ENCODE assay signal across 15 cellular contexts in genomic region chr3:184773341-184774186, GRCh38. TPM values are rescaled to one million over a fixed set of nuclear protein-coding genes. Genes with fewer than 3 reads are reported as not detected.
DNase-seq lines count a peak whose midpoint lies in the region; ATAC-seq and TF ChIP-seq lines count a peak whose summit lies in the region.
"Had no signal": no experiment of that assay in that cellular context is flagged by ENCODE, and none has a peak within 500 bp of the region (broad histone marks: within the 10 kb centered on the region; RNA-seq: fewer than 3 reads in every experiment).

No MANE protein-coding gene starts in this region.

- CTCF ChIA-PET in SK-N-SH (lab: Yijun Ruan, JAX), result interaction anchor here (0.7 to 2.4 kb wide), 13 partner anchors 13 to 419 kb away, joined by 3 to 7 read pairs (median 3); no protein-coding TSS in a partner anchor

- no peaks in the 10 kb centered on the region for H3K9me3 ChIP-seq in SK-N-SH
- H3K9me3 ChIP-seq in heart left ventricle, result no peaks in the 10 kb centered on the region
- no peaks in the 10 kb centered on the region for H3K9me3 ChIP-seq in osteoblast (ENCODE audit: low read depth, low read length)
- H3K9me3 ChIP-seq in aorta (ENCODE audit: control insufficient read depth, low read length), result no peaks in the 10 kb centered on the region
- H3K9me3 ChIP-seq in WERI-Rb-1 (ENCODE audit: severe bottlenecking), result no peaks in the 10 kb centered on the region
- H3K9me3 ChIP-seq: MG63, tibial nerve had no signal

- H2AFZ ChIP-seq in SK-N-SH (ENCODE audit: low read depth) (no peak overlapping the region), osteoblast (ENCODE audit: low read length) (peak overlapping the region; percentile 41)

- peaks cover 0 to 15% of the 10 kb centered on the region in 2 experiments; a peak in 1 of 4 replicates for H3K4me1 ChIP-seq in SK-N-SH (ENCODE audit: control insufficient read depth in 1 of 2, insufficient read depth in 2 of 2, low read depth in 1 of 2, low read length in 1 of 2)
- H3K4me1 ChIP-seq in heart left ventricle, result peaks cover 0 to 29% (median 8%) of the 10 kb centered on the region in 12 donors
- peaks cover 8% of the 10 kb centered on the region for H3K4me1 ChIP-seq in osteoblast (ENCODE audit: insufficient read depth, low read length)
- no peaks in the 10 kb centered on the region for H3K4me1 ChIP-seq in aorta (ENCODE audit: control insufficient read depth in 1 of 2, insufficient read depth in 2 of 2, low read length in 2 of 2)

- TF ChIP-seq RAD21 in SK-N-SH (IDR thresholded peaks at IDR 0.05; ENCODE audit: low read length), result no peak

- no peaks in the 10 kb centered on the region for H3K79me2 ChIP-seq in SK-N-SH (ENCODE audit: insufficient read depth)
- H3K79me2 ChIP-seq in osteoblast (ENCODE audit: insufficient read depth, low read length), result no peaks in the 10 kb centered on the region

- whole genome bisulfite sequencing in SK-N-SH (ENCODE audit: low lambda C conversion rate), result 87% methylated on average over 28 of the region's 42 CpGs
- 40 to 65% (median 48%) methylated on average over 32 to 42 of the region's 42 CpGs for WGBS in heart left ventricle, 4 donors
- WGBS in aorta, 2 donors, result 93 to 94% methylated on average over 42 of the region's 42 CpGs

- TF ChIP-seq CTCF in SK-N-SH (IDR thresholded peaks at IDR 0.05) (no peak), heart left ventricle (IDR thresholded peaks at IDR 0.05) (no peak), osteoblast (IDR thresholded peaks at IDR 0.05; ENCODE audit: extremely low read depth, low read depth, low read length) (no peak), GM10266 (IDR thresholded peaks at IDR 0.05; ENCODE audit: control insufficient read depth, insufficient read depth, low read depth, missing control alignments) (no peak), WERI-Rb-1 (IDR thresholded peaks at IDR 0.05; ENCODE audit: low read depth, low read length) (no peak)

- H3F3A ChIP-seq in SK-N-SH (replicated peaks; ENCODE audit: insufficient read depth), result no peaks in the 10 kb centered on the region

- DNase-seq in SK-N-SH (peak; percentile 77), heart left ventricle (peak in 4 of 5 donors; percentile 49 to 79 (median 64)), osteoblast (ENCODE audit: insufficient read length, low spot score, missing footprints) (peak; percentile 37), aorta (peak; percentile 39 to 74), GM10266 (ENCODE audit: extremely low spot score) (no peak), WERI-Rb-1 (no peak)
- DNase-seq: activated CD4-positive, alpha-beta T cell treated with anti-CD3 and anti-CD28 coated beads, Interleukin-2, amount 50 U/mL, for 48 hours; activated effector memory CD4-positive, alpha-beta T cell treated with Interleukin-2 at 50 U/mL for 16 hours; DMS153; MG63; NCI-H226; T-helper 9 cell had no signal

- no peaks in the 10 kb centered on the region for H3K27me3 ChIP-seq in SK-N-SH (ENCODE audit: insufficient read depth)
- H3K27me3 ChIP-seq in heart left ventricle, result peaks cover 0 to 7% (median 0%) of the 10 kb centered on the region in 9 donors
- peaks cover 7% of the 10 kb centered on the region for H3K27me3 ChIP-seq in osteoblast (ENCODE audit: insufficient read depth, low read length)
- H3K27me3 ChIP-seq in aorta (ENCODE audit: control insufficient read depth in 1 of 2, insufficient read depth in 2 of 2, low read length in 1 of 2), result no peaks in the 10 kb centered on the region
- H3K27me3 ChIP-seq in WERI-Rb-1 (ENCODE audit: insufficient read depth, low read depth, severe bottlenecking), result no peaks in the 10 kb centered on the region
- H3K27me3 ChIP-seq: MG63 had no signal

- no peak overlapping the region for H3K9ac ChIP-seq in SK-N-SH

- H4K20me1 ChIP-seq in SK-N-SH (ENCODE audit: insufficient read depth) (no peaks in the 10 kb centered on the region), osteoblast (ENCODE audit: insufficient read depth, low read length) (no peaks in the 10 kb centered on the region)

- TF ChIP-seq POLR2A in heart left ventricle (IDR thresholded peaks at IDR 0.05), result no peak

- H3K9me2 ChIP-seq in SK-N-SH, result no peaks in the 10 kb centered on the region

- H3K4me2 ChIP-seq in SK-N-SH (no peak overlapping the region), osteoblast (ENCODE audit: insufficient read depth, low read length) (no peak overlapping the region)

- H3K27ac ChIP-seq in SK-N-SH (ENCODE audit: low read depth in 2 of 2, low read length in 1 of 2) (peak overlapping the region in 1 of 2 experiments; percentile 41; a peak in 1 of 4 replicates), heart left ventricle (peak overlapping the region in 8 of 12 donors; percentile 4 to 68 (median 53)), osteoblast (ENCODE audit: low read depth, low read length) (no peak overlapping the region), aorta (ENCODE audit: low read depth in 1 of 2, low read length in 2 of 2) (no peak overlapping the region), WERI-Rb-1 (no peak overlapping the region)

- POLR2A ChIA-PET in SK-N-SH (lab: Yijun Ruan, JAX), result interaction anchor here (0.7 to 2.4 kb wide), 3 partner anchors 18 to 212 kb away, joined by 4 to 8 read pairs (median 5); partner anchors contain the start of genes EPHB3 and MAGEF1

- ATAC-seq in SK-N-SH treated with all-trans-retinoic acid at 6 μM for 48 hours (no peak), heart left ventricle (peak in 3 of 4 donors; percentile 43 to 75 (median 53)), aorta (ENCODE audit: low FRiP score) (peak; percentile 59), GM19395 (IDR thresholded peaks at IDR 0.05; ENCODE audit: unreplicated experiment) (no peak)

- H3K36me3 ChIP-seq in SK-N-SH (replicated peaks in 1 of 2; ENCODE audit: control insufficient read depth in 1 of 2, insufficient read depth in 2 of 2, low read length in 1 of 2) (no peaks in the 10 kb centered on the region), heart left ventricle (no peaks in the 10 kb centered on the region), osteoblast (ENCODE audit: insufficient read depth, low read length) (no peaks in the 10 kb centered on the region), aorta (ENCODE audit: control insufficient read depth in 1 of 2, insufficient read depth in 2 of 2, low read length in 1 of 2) (no peaks in the 10 kb centered on the region), WERI-Rb-1 (no peaks in the 10 kb centered on the region)
- H3K36me3 ChIP-seq: MG63, tibial nerve had no signal

- H3K4me3 ChIP-seq in SK-N-SH (ENCODE audit: low read depth in 2 of 2, low read length in 1 of 2) (no peak overlapping the region), heart left ventricle (peak overlapping the region in 4 of 12 donors; percentile 1 to 17 (median 4)), osteoblast (ENCODE audit: insufficient read depth, low read length) (no peak overlapping the region), aorta (ENCODE audit: low read length in 2 of 2) (no peak overlapping the region), WERI-Rb-1 (ENCODE audit: low read depth, low read length) (no peak overlapping the region)
- H3K4me3 ChIP-seq: MG63, tibial nerve had no signal

- intact Hi-C loops in heart left ventricle (cut with DNase I), result loop anchor here in 4 of 10 donors (5.0 to 10.0 kb wide), 4 partner anchors 36 to 409 kb away; partner anchors contain the start of genes THPO (in 2 of the 4), CLCN2 (in 1 of the 4) and POLR2H (in 1 of the 4)
- intact Hi-C loops in aorta (cut with DNase I), result no loop called here

- TF ChIP-seq EP300 in SK-N-SH (IDR thresholded peaks at IDR 0.05; ENCODE audit: borderline replicate concordance in 1 of 2, low read depth in 1 of 2, low read length in 1 of 2), result no peak

TF ChIP-seq in SK-N-SH, 30 proteins besides CTCF, POLR2A, EP300 and RAD21 (continues in another document):
- TF ChIP-seq SIN3A (IDR thresholded peaks at IDR 0.05; ENCODE audit: borderline replicate concordance, low read depth, low read length) (no peak), NFIC (IDR thresholded peaks at IDR 0.05; ENCODE audit: borderline replicate concordance) (no peak), GATA2 (CRISPR knock-in tag; IDR thresholded peaks at IDR 0.05) (no peak), IRF3 (IDR thresholded peaks at IDR 0.05; ENCODE audit: low read depth, low read length) (no peak), FOXM1 (IDR thresholded peaks at IDR 0.05; ENCODE audit: low read depth) (no peak), JUND (IDR thresholded peaks at IDR 0.05) (no peak), TCF12 (IDR thresholded peaks at IDR 0.05) (no peak)

TF ChIP-seq in SK-N-SH treated with all-trans-retinoic acid at 6 μM for 48 hours, 23 proteins besides CTCF, POLR2A, EP300 and RAD21:
- TF ChIP-seq CSRNP3 (CRISPR knock-in tag; IDR thresholded peaks at IDR 0.05), result no peak
- no peak for TF ChIP-seq ZC3H10 (CRISPR knock-in tag; IDR thresholded peaks at IDR 0.05)
- no peak for TF ChIP-seq ZNF565 (CRISPR knock-in tag; conservative IDR thresholded peaks at IDR 0.05; ENCODE audit: low read depth)
- no peak for TF ChIP-seq ZNF8 (CRISPR knock-in tag; IDR thresholded peaks at IDR 0.05)
- no peak for TF ChIP-seq ZFP3 (CRISPR knock-in tag; IDR thresholded peaks at IDR 0.05)
- no peak for TF ChIP-seq GLIS3 (CRISPR knock-in tag; IDR thresholded peaks at IDR 0.05)
- no peak for TF ChIP-seq SNAI2 (CRISPR knock-in tag; IDR thresholded peaks at IDR 0.05)
- no peak for TF ChIP-seq ESRRG (CRISPR knock-in tag; IDR thresholded peaks at IDR 0.05)

RNA-seq across cellular contexts. Expression of gene VPS8, which starts 38.4 kb away (rescaled TPM):
- polyA plus RNA-seq in SK-N-SH (2012; rRNA removed), result 12.8 and 15.9 TPM in 2 replicates
- polyA plus RNA-seq in SK-N-SH (2012; cell fraction: cytosol; rRNA removed), result 11.0 and 11.7 TPM in 2 replicates
- polyA plus RNA-seq in SK-N-SH (2012; cell fraction: nucleus; rRNA removed), result 25.7 and 55.8 TPM in 2 replicates
- 100 to 1,000 TPM in 2 of 9 donors, 10 to 100 TPM in 7; 46.0 to 122 (median 75.3) TPM for total RNA-seq in heart left ventricle
- 10 to 100 TPM; 15.7 TPM for polyA plus RNA-seq in heart left ventricle
- 95.2 and 96.7 TPM in 2 replicates for total RNA-seq in osteoblast
- 100 to 1,000 TPM in 1 of 2 donors, 10 to 100 TPM in 1; 57.9 to 108 TPM for total RNA-seq in aorta
- polyA plus RNA-seq in aorta, result 10 to 100 TPM in 1 of 2 donors, 1 to 10 TPM in 1; 6.8 to 18.1 TPM

Comparison
In these comparisons a context has a peak if more than half of its experiments do, and no peak if none do; other contexts are left out.
1. DNase-seq: peak in SK-N-SH (single experiment), heart left ventricle (4 of 5), osteoblast (single experiment) and aorta (2 of 2); none in GM10266 (single experiment) and WERI-Rb-1 (single experiment).
2. H3K27ac ChIP-seq: peak in heart left ventricle (8 of 12); none in osteoblast (single experiment), aorta (0 of 2) and WERI-Rb-1 (single experiment).
3. ATAC-seq: peak in heart left ventricle (3 of 4) and aorta (single experiment); none in SK-N-SH treated with all-trans-retinoic acid at 6 μM for 48 hours (single experiment) and GM19395 (single experiment).